Comparison of ENCODE assay signal across 1 cellular context in genomic region chr9:125472926-125473701, GRCh38.
A peak's percentile ranks its signal among the peaks of the same experiment; 100 is the strongest.
TF ChIP-seq lines count a peak whose summit lies in the region.

No MANE protein-coding gene starts in this region.

TF ChIP-seq in K562, 482 proteins besides CTCF, POLR2A, EP300 and RAD21 (continued from another document and continues in another):
- TF ChIP-seq ZNF407 (IDR thresholded peaks at IDR 0.05; ENCODE audit: low read depth) (no peak), ZNF778 (CRISPR knock-in tag; IDR thresholded peaks at IDR 0.05) (no peak), NR2C1 (IDR thresholded peaks at IDR 0.05) (no peak), NR2C1 (tag; IDR thresholded peaks at IDR 0.05) (peak; percentile 54; the same call in 1 of the 2 replicates), ZNF780A (CRISPR knock-in tag; IDR thresholded peaks at IDR 0.05) (no peak), E2F1 (CRISPR knock-in tag; IDR thresholded peaks at IDR 0.05) (no peak), KLF16 (IDR thresholded peaks at IDR 0.05) (peak; percentile 75; the same call in 1 of the 2 replicates), SMAD3 (CRISPR knock-in tag; conservative IDR thresholded peaks at IDR 0.05) (no peak), STAT5B (CRISPR knock-in tag; IDR thresholded peaks at IDR 0.05) (no peak), MAFK (IDR thresholded peaks at IDR 0.05; ENCODE audit: low read length) (no peak), TAL1 (IDR thresholded peaks at IDR 0.05) (peak; percentile 74; the same call in 1 of the 2 replicates), PML (IDR thresholded peaks at IDR 0.05; ENCODE audit: low read length) (peak; percentile 60; the same call in 1 of the 2 replicates), ZNF766 (CRISPR knock-in tag; conservative IDR thresholded peaks at IDR 0.05) (no peak; the same call in none of the 2 replicates), CBFB (CRISPR knock-in tag; IDR thresholded peaks at IDR 0.05) (no peak), LEF1 (IDR thresholded peaks at IDR 0.05) (peak; percentile 88), SRSF7 (optimal IDR thresholded peaks at IDR 0.05; ENCODE audit: low read depth, low read length) (no peak), ZNF764 (CRISPR knock-in tag; IDR thresholded peaks at IDR 0.05; ENCODE audit: low read depth) (no peak), ATF3 (IDR thresholded peaks at IDR 0.05) (peak; percentile 34; the same call in 1 of the 2 replicates), ATF3 (CRISPR knock-in tag; conservative IDR thresholded peaks at IDR 0.05) (no peak), ID3 (CRISPR knock-in tag; IDR thresholded peaks at IDR 0.05) (no peak), ID3 (tag; IDR thresholded peaks at IDR 0.05) (peak; percentile 99), CXXC5 (CRISPR knock-in tag; IDR thresholded peaks at IDR 0.05) (peak; percentile 24; the same call in 1 of the 2 replicates), CBX5 (IDR thresholded peaks at IDR 0.05; ENCODE audit: borderline replicate concordance, low read depth) (0 out of 2 replicates have a peak, but pooled peaks have one; percentile 19), ZNF277 (CRISPR knock-in tag; IDR thresholded peaks at IDR 0.05; ENCODE audit: borderline replicate concordance) (no peak), ZBTB26 (CRISPR knock-in tag; IDR thresholded peaks at IDR 0.05) (no peak), SAFB2 (IDR thresholded peaks at IDR 0.05; ENCODE audit: borderline replicate concordance, low read depth, low read length, severe bottlenecking) (no peak), RNF2 (IDR thresholded peaks at IDR 0.05) (peak; percentile 89), NFE2 (IDR thresholded peaks at IDR 0.05; ENCODE audit: low read depth) (peak; percentile 52), ZNF584 (CRISPR knock-in tag; IDR thresholded peaks at IDR 0.05; ENCODE audit: low read depth) (no peak), RB1 (IDR thresholded peaks at IDR 0.05; ENCODE audit: low read depth) (no peak), GMEB1 (CRISPR knock-in tag; IDR thresholded peaks at IDR 0.05) (no peak), RAD51 (IDR thresholded peaks at IDR 0.05; ENCODE audit: borderline replicate concordance, low read depth) (no peak), MCM3 (IDR thresholded peaks at IDR 0.05) (no peak), CBX3 (IDR thresholded peaks at IDR 0.05; ENCODE audit: borderline replicate concordance in 1 of 2, low read length in 2 of 2) (peak in 1 of 2 experiments; percentile 76; a peak in 1 of 3 replicates), NELFE (IDR thresholded peaks at IDR 0.05; ENCODE audit: insufficient read depth, insufficient read length) (no peak), MCM7 (IDR thresholded peaks at IDR 0.05) (no peak), TRIM24 (IDR thresholded peaks at IDR 0.05) (peak; percentile 46 to 78; a peak in 3 of 4 replicates), ZNF197 (CRISPR knock-in tag; IDR thresholded peaks at IDR 0.05; ENCODE audit: low read depth) (no peak), KAT7 (CRISPR knock-in tag; IDR thresholded peaks at IDR 0.05; ENCODE audit: borderline replicate concordance) (peak; percentile 36; the same call in 1 of the 2 replicates), ZNF280A (IDR thresholded peaks at IDR 0.05; ENCODE audit: low read depth, partially characterized antibody) (no peak), CC2D1A (IDR thresholded peaks at IDR 0.05) (peak; percentile 38; the same call in 1 of the 2 replicates)
